9 cellular contexts compared by ENCODE assay signal in the genomic region with DNA sequence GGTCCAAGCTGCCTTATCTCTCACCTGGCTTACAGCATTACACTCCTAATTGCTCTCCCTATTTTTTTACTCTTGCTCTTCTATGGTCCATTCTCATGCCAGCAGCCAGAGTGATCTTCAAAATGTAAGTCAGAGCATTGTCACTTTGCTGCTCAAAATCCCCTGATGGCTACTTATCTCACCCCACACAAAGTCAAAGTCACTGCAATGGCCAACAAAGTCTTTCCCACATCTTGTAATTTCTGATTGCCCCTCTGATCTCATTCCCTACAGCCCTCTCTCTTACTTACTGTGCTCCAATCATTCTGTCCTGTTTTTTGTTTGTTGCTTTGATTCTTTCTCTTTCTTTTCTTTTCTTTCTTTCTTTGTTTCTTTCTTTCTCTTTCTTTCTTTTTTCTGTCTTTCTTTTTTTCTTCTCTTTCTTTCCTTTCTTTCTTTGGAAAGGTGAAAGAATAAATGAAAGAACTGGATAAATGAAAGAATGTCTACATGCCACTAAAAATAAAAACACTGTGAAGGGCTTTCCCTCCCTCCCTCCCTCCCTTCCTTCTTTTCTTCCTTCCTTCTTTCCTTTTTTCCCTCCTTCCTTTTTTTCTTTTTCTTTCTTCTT.
"Had no signal": no experiment of that assay in that cellular context is flagged by ENCODE, and none has a peak within 500 bp of the region (broad histone marks: within the 10 kb centered on the region; RNA-seq: fewer than 3 reads in every experiment).

No MANE protein-coding gene starts in this region.

- FAIRE-seq: H1, H54, HepG2 had no signal

- DNase-seq: GM23248, H9, HCEC 1CT, HFFc6, KG1 had no signal

- H3K27ac ChIP-seq: GM23248, HL-60 had no signal

- H3K4me3 ChIP-seq: GM23248 had no signal

- ATAC-seq: HepG2 had no signal

- H3K9ac ChIP-seq: GM23248 had no signal

- H2AFZ ChIP-seq: GM23248 had no signal
